Comparison of ENCODE assay signal across 1 cellular context in the genomic region with DNA sequence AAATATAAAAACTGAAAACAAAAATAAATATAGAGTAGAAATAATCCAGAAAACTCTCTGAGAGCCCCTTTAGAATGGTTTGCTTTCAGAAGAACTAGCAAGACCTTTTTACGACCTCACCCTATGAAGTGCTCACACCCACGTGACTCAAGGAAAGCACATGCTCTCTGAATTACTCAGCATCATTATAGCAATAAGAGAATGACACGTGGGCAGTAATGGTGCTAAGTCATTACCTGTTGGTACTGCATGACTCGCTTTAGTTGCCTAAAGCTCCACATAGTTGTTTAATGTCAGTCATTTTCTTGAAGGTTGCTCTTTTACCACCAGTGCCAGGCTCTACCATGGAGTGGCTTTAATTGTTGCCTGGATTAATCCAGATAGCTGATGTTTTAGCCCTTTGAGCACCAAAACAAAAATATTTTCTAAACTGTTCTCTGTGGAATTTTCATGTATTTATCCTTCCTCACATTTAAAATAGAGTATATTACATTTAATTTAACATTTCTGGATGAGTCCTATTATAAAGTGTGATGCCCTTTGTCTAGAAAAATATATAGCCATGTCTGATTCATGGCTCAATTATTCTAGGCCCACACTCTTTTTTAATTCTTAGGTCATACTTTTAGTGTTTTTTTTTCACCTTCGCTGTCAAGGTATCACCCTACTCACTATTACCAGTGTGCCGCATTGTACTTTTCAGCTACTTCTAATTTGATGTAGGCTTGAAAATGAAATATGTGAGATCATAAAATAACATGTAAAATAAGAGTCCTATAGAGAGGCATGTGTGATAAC.
TF ChIP-seq lines count a peak whose summit lies in the region.

No MANE protein-coding gene starts in this region.

TF ChIP-seq in HepG2, 621 proteins besides CTCF, POLR2A, EP300 and RAD21 (continued from another document):
- TF ChIP-seq CSRNP2 (CRISPR knock-in tag; conservative IDR thresholded peaks at IDR 0.05; ENCODE audit: low read depth) (no peak), ZNF724P (CRISPR knock-in tag; IDR thresholded peaks at IDR 0.05; ENCODE audit: borderline replicate concordance) (no peak), REL (CRISPR knock-in tag; conservative IDR thresholded peaks at IDR 0.05) (no peak), IKZF4 (CRISPR knock-in tag; IDR thresholded peaks at IDR 0.05; ENCODE audit: borderline replicate concordance, low read depth, not compliant biosample characterization) (no peak), FOSL1 (CRISPR knock-in tag; IDR thresholded peaks at IDR 0.05; ENCODE audit: borderline replicate concordance) (no peak), CCAR2 (optimal IDR thresholded peaks at IDR 0.05; ENCODE audit: low read depth, low read length) (no peak), USF2 (IDR thresholded peaks at IDR 0.05; ENCODE audit: low read depth, low read length) (peak; percentile 52), USF2 (CRISPR knock-in tag; IDR thresholded peaks at IDR 0.05; ENCODE audit: borderline replicate concordance) (no peak)
- TF ChIP-seq, protein P1, sequence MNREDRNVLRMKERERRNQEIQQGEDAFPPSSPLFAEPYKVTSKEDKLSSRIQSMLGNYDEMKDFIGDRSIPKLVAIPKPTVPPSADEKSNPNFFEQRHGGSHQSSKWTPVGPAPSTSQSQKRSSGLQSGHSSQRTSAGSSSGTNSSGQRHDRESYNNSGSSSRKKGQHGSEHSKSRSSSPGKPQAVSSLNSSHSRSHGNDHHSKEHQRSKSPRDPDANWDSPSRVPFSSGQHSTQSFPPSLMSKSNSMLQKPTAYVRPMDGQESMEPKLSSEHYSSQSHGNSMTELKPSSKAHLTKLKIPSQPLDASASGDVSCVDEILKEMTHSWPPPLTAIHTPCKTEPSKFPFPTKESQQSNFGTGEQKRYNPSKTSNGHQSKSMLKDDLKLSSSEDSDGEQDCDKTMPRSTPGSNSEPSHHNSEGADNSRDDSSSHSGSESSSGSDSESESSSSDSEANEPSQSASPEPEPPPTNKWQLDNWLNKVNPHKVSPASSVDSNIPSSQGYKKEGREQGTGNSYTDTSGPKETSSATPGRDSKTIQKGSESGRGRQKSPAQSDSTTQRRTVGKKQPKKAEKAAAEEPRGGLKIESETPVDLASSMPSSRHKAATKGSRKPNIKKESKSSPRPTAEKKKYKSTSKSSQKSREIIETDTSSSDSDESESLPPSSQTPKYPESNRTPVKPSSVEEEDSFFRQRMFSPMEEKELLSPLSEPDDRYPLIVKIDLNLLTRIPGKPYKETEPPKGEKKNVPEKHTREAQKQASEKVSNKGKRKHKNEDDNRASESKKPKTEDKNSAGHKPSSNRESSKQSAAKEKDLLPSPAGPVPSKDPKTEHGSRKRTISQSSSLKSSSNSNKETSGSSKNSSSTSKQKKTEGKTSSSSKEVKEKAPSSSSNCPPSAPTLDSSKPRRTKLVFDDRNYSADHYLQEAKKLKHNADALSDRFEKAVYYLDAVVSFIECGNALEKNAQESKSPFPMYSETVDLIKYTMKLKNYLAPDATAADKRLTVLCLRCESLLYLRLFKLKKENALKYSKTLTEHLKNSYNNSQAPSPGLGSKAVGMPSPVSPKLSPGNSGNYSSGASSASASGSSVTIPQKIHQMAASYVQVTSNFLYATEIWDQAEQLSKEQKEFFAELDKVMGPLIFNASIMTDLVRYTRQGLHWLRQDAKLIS (CRISPR knock-in tag; IDR thresholded peaks at IDR 0.05): no peak
